Comparison of ENCODE assay signal across 8 cellular contexts in genomic region chr4:87375719-87376291, GRCh38. TPM values are rescaled to one million over a fixed set of nuclear protein-coding genes. Genes with fewer than 3 reads are reported as not detected.
DNase-seq lines count a peak whose midpoint lies in the region; ATAC-seq and TF ChIP-seq lines count a peak whose summit lies in the region.

No MANE protein-coding gene starts in this region.

- TF ChIP-seq RAD21 in Ishikawa (IDR thresholded peaks at IDR 0.05; ENCODE audit: low read depth) = peak; percentile 84

- TF ChIP-seq CTCF in AG04450 (IDR thresholded peaks at IDR 0.05; ENCODE audit: low read depth, low read length) (peak; percentile 82), GM12874 (IDR thresholded peaks at IDR 0.05; ENCODE audit: insufficient read depth, low read depth, low read length) (peak; percentile 64), WTC11 (IDR thresholded peaks at IDR 0.05) (peak; percentile 5; the same call in 1 of the 2 replicates)

- no peaks in the 10 kb centered on the region for H3K9me3 ChIP-seq in AG04450 (ENCODE audit: control insufficient read depth, insufficient read depth, low read length)

- H3K27ac ChIP-seq in AG04450 (ENCODE audit: low read depth, low read length) = peak overlapping the region; percentile 3

- H3K27me3 ChIP-seq in AG04450 (ENCODE audit: control insufficient read depth, insufficient read depth, low read length) = no peaks in the 10 kb centered on the region

- H3K4me1 Mint-ChIP-seq in WTC11 = no peaks in the 10 kb centered on the region

- H3K36me3 Mint-ChIP-seq in WTC11 = peaks cover 16% of the 10 kb centered on the region

- peak; percentile 76 for DNase-seq in AG04450 (ENCODE audit: low read depth, low spot score)
- no peak for DNase-seq in WTC11 (ENCODE audit: low spot score)
- peak; percentile 34 for DNase-seq in left cardiac atrium
- DNase-seq in skeletal muscle cell (ENCODE audit: low read depth) = peak; percentile 80
- DNase-seq in NCI-H748 (lab: John Stamatoyannopoulos, UW; ENCODE audit: unreplicated experiment) = no peak

- intact Hi-C loops in left cardiac atrium (cut with DNase I) = loop anchor here (5.0 to 10.0 kb wide), 3 partner anchors 89 to 469 kb away; no protein-coding TSS in a partner anchor

- TF ChIP-seq EP300 in Ishikawa (IDR thresholded peaks at IDR 0.05; ENCODE audit: borderline replicate concordance) = no peak

- POLR2A ChIA-PET in AG04450 (lab: Yijun Ruan, JAX) = interaction anchor here (0.8 kb wide), 1 partner anchor 47 kb away, joined by 4 read pairs; the partner anchor contains the start of gene NUDT9
- POLR2A ChIA-PET in WTC11 (lab: Charles Lee) = interaction anchor here (1.2 kb wide), 1 partner anchor 15 kb away, joined by 3 read pairs; the partner anchor contains the start of gene HSD17B11

- H3K27me3 Mint-ChIP-seq in WTC11 (ENCODE audit: low read depth) = no peaks in the 10 kb centered on the region

- ATAC-seq in WTC11 (peak; percentile 72), left cardiac atrium (peak; percentile 77 to 86), GM19452 (IDR thresholded peaks at IDR 0.05; ENCODE audit: unreplicated experiment) (no peak)

- CTCF ChIA-PET in AG04450 (lab: Charles Lee) (interaction anchor here (0.6 to 6.5 kb wide), 29 partner anchors 8 to 1366 kb away, joined by 3 to 109 read pairs (median 4); partner anchors contain the start of gene HSD17B11), WTC11 (lab: Charles Lee) (interaction anchor here (0.5 to 1.9 kb wide), 14 partner anchors 13 to 645 kb away, joined by 3 to 15 read pairs (median 4); partner anchors contain the start of gene HSD17B11)

- no peak overlapping the region for H3K4me3 Mint-ChIP-seq in WTC11

- H3K4me3 ChIP-seq in AG04450 (ENCODE audit: low read depth, low read length) (no peak overlapping the region), skeletal muscle cell (ENCODE audit: low read depth, low read length) (no peak overlapping the region)

- H3K27ac Mint-ChIP-seq in WTC11 = no peak overlapping the region

- no peaks in the 10 kb centered on the region for H3K9me3 Mint-ChIP-seq in WTC11

TF ChIP-seq in Ishikawa, 13 proteins besides CTCF, POLR2A, EP300 and RAD21:
- no peak for TF ChIP-seq EGR1 (IDR thresholded peaks at IDR 0.05)
- TF ChIP-seq NFIC (IDR thresholded peaks at IDR 0.05) = no peak
- no peak for TF ChIP-seq FOXM1 (IDR thresholded peaks at IDR 0.05; ENCODE audit: borderline replicate concordance, low read depth)
- TF ChIP-seq REST (IDR thresholded peaks at IDR 0.05; ENCODE audit: low read depth) = no peak
- TF ChIP-seq MAX (IDR thresholded peaks at IDR 0.05) = no peak
- TF ChIP-seq ZBTB7A (IDR thresholded peaks at IDR 0.05; ENCODE audit: low read depth) = no peak
- no peak for TF ChIP-seq USF1 (IDR thresholded peaks at IDR 0.05)
- TF ChIP-seq TEAD4 (IDR thresholded peaks at IDR 0.05) = no peak

TF ChIP-seq in WTC11, 78 proteins besides CTCF, POLR2A, EP300 and RAD21:
- TF ChIP-seq EMX1 (CRISPR knock-in tag; IDR thresholded peaks at IDR 0.05) = no peak
- TF ChIP-seq SP1 (CRISPR knock-in tag; conservative IDR thresholded peaks at IDR 0.05) = no peak
- TF ChIP-seq ZNF138 (CRISPR knock-in tag; conservative IDR thresholded peaks at IDR 0.05) = no peak
- TF ChIP-seq, protein P1, sequence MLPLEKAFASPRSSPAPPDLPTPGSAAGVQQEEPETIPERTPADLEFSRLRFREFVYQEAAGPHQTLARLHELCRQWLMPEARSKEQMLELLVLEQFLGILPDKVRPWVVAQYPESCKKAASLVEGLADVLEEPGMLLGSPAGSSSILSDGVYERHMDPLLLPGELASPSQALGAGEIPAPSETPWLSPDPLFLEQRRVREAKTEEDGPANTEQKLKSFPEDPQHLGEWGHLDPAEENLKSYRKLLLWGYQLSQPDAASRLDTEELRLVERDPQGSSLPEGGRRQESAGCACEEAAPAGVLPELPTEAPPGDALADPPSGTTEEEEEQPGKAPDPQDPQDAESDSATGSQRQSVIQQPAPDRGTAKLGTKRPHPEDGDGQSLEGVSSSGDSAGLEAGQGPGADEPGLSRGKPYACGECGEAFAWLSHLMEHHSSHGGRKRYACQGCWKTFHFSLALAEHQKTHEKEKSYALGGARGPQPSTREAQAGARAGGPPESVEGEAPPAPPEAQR (CRISPR knock-in tag; IDR thresholded peaks at IDR 0.05) = no peak
- no peak for TF ChIP-seq NR1H2 (CRISPR knock-in tag; IDR thresholded peaks at IDR 0.05)
- TF ChIP-seq NFATC4 (CRISPR knock-in tag; IDR thresholded peaks at IDR 0.05) = no peak
- no peak for TF ChIP-seq FOXJ3 (CRISPR knock-in tag; IDR thresholded peaks at IDR 0.05; ENCODE audit: borderline replicate concordance)
- no peak for TF ChIP-seq ZNF532 (CRISPR knock-in tag; IDR thresholded peaks at IDR 0.05; ENCODE audit: borderline replicate concordance)
- TF ChIP-seq ZNF416 (CRISPR knock-in tag; IDR thresholded peaks at IDR 0.05) = no peak
- no peak for TF ChIP-seq MAX (CRISPR knock-in tag; IDR thresholded peaks at IDR 0.05)
- no peak for TF ChIP-seq GRHL2 (CRISPR knock-in tag; IDR thresholded peaks at IDR 0.05; ENCODE audit: insufficient replicate concordance, severe bottlenecking)
- TF ChIP-seq RELA (CRISPR knock-in tag; IDR thresholded peaks at IDR 0.05; ENCODE audit: borderline replicate concordance) = no peak
- no peak for TF ChIP-seq RORB (CRISPR knock-in tag; IDR thresholded peaks at IDR 0.05)
- TF ChIP-seq TCF7 (CRISPR knock-in tag; IDR thresholded peaks at IDR 0.05; ENCODE audit: low read depth) = no peak
- TF ChIP-seq, protein P2, sequence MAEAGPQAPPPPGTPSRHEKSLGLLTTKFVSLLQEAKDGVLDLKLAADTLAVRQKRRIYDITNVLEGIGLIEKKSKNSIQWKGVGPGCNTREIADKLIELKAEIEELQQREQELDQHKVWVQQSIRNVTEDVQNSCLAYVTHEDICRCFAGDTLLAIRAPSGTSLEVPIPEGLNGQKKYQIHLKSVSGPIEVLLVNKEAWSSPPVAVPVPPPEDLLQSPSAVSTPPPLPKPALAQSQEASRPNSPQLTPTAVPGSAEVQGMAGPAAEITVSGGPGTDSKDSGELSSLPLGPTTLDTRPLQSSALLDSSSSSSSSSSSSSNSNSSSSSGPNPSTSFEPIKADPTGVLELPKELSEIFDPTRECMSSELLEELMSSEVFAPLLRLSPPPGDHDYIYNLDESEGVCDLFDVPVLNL (CRISPR knock-in tag; IDR thresholded peaks at IDR 0.05; ENCODE audit: borderline replicate concordance, low read depth) = no peak
- no peak for TF ChIP-seq GTF2I (CRISPR knock-in tag; conservative IDR thresholded peaks at IDR 0.05)

RNA-seq across cellular contexts. Expression of gene HSD17B11, which starts 15.2 kb away (rescaled TPM):
- 32.4 and 49.7 TPM in 2 replicates for polyA plus RNA-seq in AG04450 (2011; rRNA removed)
- polyA minus RNA-seq in AG04450 (2011; rRNA and poly(A)+ RNA removed) = 12.9 and 19.8 TPM in 2 replicates
- 14.0 to 16.4 TPM (median 14.8 TPM) in 3 replicates for total RNA-seq in WTC11 (2021)
- total RNA-seq in left cardiac atrium = 10 to 100 TPM; 17.0 to 24.1 TPM

RNA-seq across cellular contexts. Expression of gene NUDT9, which starts 46.6 kb away (rescaled TPM):
- polyA plus RNA-seq in AG04450 (2011; rRNA removed) = 22.9 and 31.4 TPM in 2 replicates
- polyA minus RNA-seq in AG04450 (2011; rRNA and poly(A)+ RNA removed) = 12.6 and 16.7 TPM in 2 replicates
- total RNA-seq in WTC11 (2021) (25.4 to 33.3 TPM (median 27.2 TPM) in 3 replicates), left cardiac atrium (10 to 100 TPM; 25.7 to 30.2 TPM)

RNA-seq across cellular contexts. Expression of gene HSD17B13, which starts 53.1 kb away (rescaled TPM):
- 0.09 TPM in 1 of 2 replicates, not detected in the other for polyA plus RNA-seq in AG04450 (2011; rRNA removed)
- polyA minus RNA-seq in AG04450 (2011; rRNA and poly(A)+ RNA removed) = not detected in 2 replicates
- 0.07 to 0.25 TPM in 2 of 3 replicates, not detected in the other for total RNA-seq in WTC11 (2021)
- total RNA-seq in left cardiac atrium = under 1 TPM; 0.18 TPM

Comparison
In these comparisons a context has a peak if more than half of its experiments do, and no peak if none do; other contexts are left out.
1. DNase-seq: peak in AG04450 (single experiment), left cardiac atrium (single experiment) and skeletal muscle cell (single experiment); none in WTC11 (single experiment) and NCI-H748 (single experiment).
2. CTCF ChIP-seq: peak in every context shown above with its lines; median percentile 82 in AG04450; 64 in GM12874; 5 in WTC11.